17 cellular contexts compared by ENCODE assay signal in genomic region chr3:23743141-23743784, GRCh38.
DNase-seq lines count a peak whose midpoint lies in the region; ATAC-seq and TF ChIP-seq lines count a peak whose summit lies in the region.
"Had no signal": no experiment of that assay in that cellular context is flagged by ENCODE, and none has a peak within 500 bp of the region (broad histone marks: within the 10 kb centered on the region; RNA-seq: fewer than 3 reads in every experiment).

No MANE protein-coding gene starts in this region.

- TF ChIP-seq CTCF in hepatocyte (IDR thresholded peaks at IDR 0.05; ENCODE audit: poor library complexity) = peak; percentile 37
- peak; percentile 45 for TF ChIP-seq CTCF in neural progenitor cell (IDR thresholded peaks at IDR 0.05)
- TF ChIP-seq CTCF in testis (IDR thresholded peaks at IDR 0.05) = no peak
- TF ChIP-seq CTCF in omental fat pad (IDR thresholded peaks at IDR 0.05) = no peak

- H2AFZ ChIP-seq in hepatocyte (peak overlapping the region; percentile 17), neural progenitor cell (replicated peaks) (no peak overlapping the region)

- no peaks in the 10 kb centered on the region for H4K20me1 ChIP-seq in hepatocyte (ENCODE audit: insufficient read depth, poor library complexity, severe bottlenecking)
- H4K20me1 ChIP-seq in neural progenitor cell (ENCODE audit: low read depth) = no peaks in the 10 kb centered on the region

- no peak for TF ChIP-seq POLR2A in testis (IDR thresholded peaks at IDR 0.05)

- no peak overlapping the region for H3K4me3 Mint-ChIP-seq in neural progenitor cell
- H3K4me3 Mint-ChIP-seq: activated CD4-positive, alpha-beta memory T cell treated with anti-CD3 and anti-CD28 coated beads, Interleukin-2, amount 10 ng/mL, durations not matched to agents 7 days and 5 days; dendritic cell treated with granulocyte-macrophage colony-stimulating factor and Interleukin-4, amounts not matched to agents 40 ng/mL and 50 ng/mL, for 4 days had no signal

- no peaks in the 10 kb centered on the region for H3K9me2 ChIP-seq in hepatocyte (replicated peaks; ENCODE audit: insufficient read depth)

- peak; percentile 49 for DNase-seq in NCI-H1105 treated with DMSO at 0.1 percent for 48 hours (lab: John Stamatoyannopoulos, UW)
- no peak for DNase-seq in hepatocyte (ENCODE audit: low spot score)
- peak; percentile 51 for DNase-seq in neural progenitor cell (ENCODE audit: low spot score)
- no peak for DNase-seq in testis
- no peak for DNase-seq in omental fat pad (ENCODE audit: low spot score)
- DNase-seq: activated CD4-positive, alpha-beta memory T cell treated with anti-CD3 and anti-CD28 coated beads, Interleukin-2, amount 10 ng/mL, durations not matched to agents 7 days and 5 days; aorta; EL; NCI-H1436 treated with DMSO at 0.1 percent for 48 hours; SIG-M5; stimulated activated CD4-positive, alpha-beta T cell treated with anti-CD3 and anti-CD28 coated beads, Interleukin-2, amount 100 ng/mL, for 24 hours had no signal

- H3K9me3 Mint-ChIP-seq in neural progenitor cell = no peaks in the 10 kb centered on the region
- H3K9me3 Mint-ChIP-seq: activated CD4-positive, alpha-beta memory T cell treated with anti-CD3 and anti-CD28 coated beads, Interleukin-2, amount 10 ng/mL, durations not matched to agents 7 days and 5 days; activated T-helper 2 cell treated with anti-CD3 and anti-CD28 coated beads, Interferon-gamma antibody, Interleukin-2, Interleukin-4, amounts not matched to agents 10 μg/mL and 5 μg/mL and 100 μg/mL, durations not matched to agents 14 hours and 24 hours and 36 hours; dendritic cell treated with granulocyte-macrophage colony-stimulating factor and Interleukin-4, amounts not matched to agents 40 ng/mL and 50 ng/mL, for 4 days had no signal

- peaks cover 6% of the 10 kb centered on the region for H3K27me3 Mint-ChIP-seq in neural progenitor cell (ENCODE audit: insufficient read depth, low read depth)

- H3K4me1 ChIP-seq in ES-I3 (ENCODE audit: insufficient read depth, low read length) = peaks cover 56% of the 10 kb centered on the region
- H3K4me1 ChIP-seq in hepatocyte (ENCODE audit: insufficient read depth) = peaks cover 11% of the 10 kb centered on the region
- H3K4me1 ChIP-seq in neural progenitor cell = peaks cover 40% of the 10 kb centered on the region
- peaks cover 12% of the 10 kb centered on the region for H3K4me1 ChIP-seq in testis

- H3K36me3 ChIP-seq in ES-I3 (ENCODE audit: insufficient read depth, low read length) (no peaks in the 10 kb centered on the region), hepatocyte (replicated peaks; ENCODE audit: insufficient read depth, low read depth) (no peaks in the 10 kb centered on the region), neural progenitor cell (no peaks in the 10 kb centered on the region), testis (ENCODE audit: low read depth, missing control alignments) (no peaks in the 10 kb centered on the region)

- no peaks in the 10 kb centered on the region for H3K79me2 ChIP-seq in hepatocyte
- no peaks in the 10 kb centered on the region for H3K79me2 ChIP-seq in neural progenitor cell (ENCODE audit: low read depth)

- H3K4me3 ChIP-seq in hepatocyte (peak overlapping the region; percentile 25), neural progenitor cell (peak overlapping the region; percentile 41), testis (no peak overlapping the region)
- H3K4me3 ChIP-seq: K562 had no signal

- no peak overlapping the region for H3K27ac Mint-ChIP-seq in neural progenitor cell
- H3K27ac Mint-ChIP-seq: activated CD4-positive, alpha-beta memory T cell treated with anti-CD3 and anti-CD28 coated beads, Interleukin-2, amount 10 ng/mL, durations not matched to agents 7 days and 5 days; activated T-helper 2 cell treated with anti-CD3 and anti-CD28 coated beads, Interferon-gamma antibody, Interleukin-2, Interleukin-4, amounts not matched to agents 10 μg/mL and 5 μg/mL and 100 μg/mL, durations not matched to agents 14 hours and 24 hours and 36 hours; dendritic cell treated with granulocyte-macrophage colony-stimulating factor and Interleukin-4, amounts not matched to agents 40 ng/mL and 50 ng/mL, for 4 days had no signal

- no peaks in the 10 kb centered on the region for H3K36me3 Mint-ChIP-seq in neural progenitor cell

- H3K27me3 ChIP-seq in hepatocyte (peaks cover 10% of the 10 kb centered on the region), neural progenitor cell (peaks cover 46% of the 10 kb centered on the region), testis (no peaks in the 10 kb centered on the region)

- peak overlapping the region; percentile 31; the same call in 1 of the 2 replicates for H3K9ac ChIP-seq in ES-I3 (ENCODE audit: low read depth, low read length)
- no peak overlapping the region for H3K9ac ChIP-seq in neural progenitor cell

- ATAC-seq in omental fat pad (ENCODE audit: low FRiP score) = no peak
- ATAC-seq in GM18520 (IDR thresholded peaks at IDR 0.05; ENCODE audit: unreplicated experiment) = no peak
- ATAC-seq in HG03439 (IDR thresholded peaks at IDR 0.05; ENCODE audit: unreplicated experiment) = no peak
- ATAC-seq: K562 had no signal

- H3K4me2 ChIP-seq in hepatocyte = peak overlapping the region; percentile 80
- H3K4me2 ChIP-seq in neural progenitor cell = peak overlapping the region; percentile 79

- intact Hi-C loops in testis (cut with DNase I; ENCODE audit: low total_unique reads) = no loop called here

- H3K27ac ChIP-seq in hepatocyte = no peak overlapping the region
- H3K27ac ChIP-seq in neural progenitor cell = no peak overlapping the region
- H3K27ac ChIP-seq in testis = no peak overlapping the region

- WGBS in hepatocyte (ENCODE audit: low lambda C conversion rate, missing lambda C conversion rate) = 11% methylated on average over 24 of the region's 24 CpGs
- 61 to 68% methylated on average over 24 of the region's 24 CpGs for whole genome bisulfite sequencing in testis, 2 donors

- H3K4me1 Mint-ChIP-seq in neural progenitor cell = peaks cover 34% of the 10 kb centered on the region

- H3K9me3 ChIP-seq in ES-I3 (ENCODE audit: control insufficient read depth, insufficient read depth, low read length) (no peaks in the 10 kb centered on the region), hepatocyte (ENCODE audit: low read depth) (no peaks in the 10 kb centered on the region), neural progenitor cell (ENCODE audit: low read depth) (no peaks in the 10 kb centered on the region), testis (no peaks in the 10 kb centered on the region)

- peaks cover 6% of the 10 kb centered on the region for H3F3A ChIP-seq in neural progenitor cell (ENCODE audit: low read depth)

Comparison
In these comparisons a context has a peak if more than half of its experiments do, and no peak if none do; other contexts are left out.
1. DNase-seq: peak in NCI-H1105 treated with DMSO at 0.1 percent for 48 hours (single experiment) and neural progenitor cell (single experiment); none in hepatocyte (single experiment), testis (single experiment) and omental fat pad (single experiment).
2. H3K4me3 ChIP-seq: peak in hepatocyte (single experiment) and neural progenitor cell (single experiment); none in testis (0 of 2).
3. CTCF ChIP-seq: peak in hepatocyte (single experiment) and neural progenitor cell (single experiment); none in testis (0 of 3) and omental fat pad (0 of 3).